ENCODE assay signal across 14 cellular contexts in the genomic region with DNA sequence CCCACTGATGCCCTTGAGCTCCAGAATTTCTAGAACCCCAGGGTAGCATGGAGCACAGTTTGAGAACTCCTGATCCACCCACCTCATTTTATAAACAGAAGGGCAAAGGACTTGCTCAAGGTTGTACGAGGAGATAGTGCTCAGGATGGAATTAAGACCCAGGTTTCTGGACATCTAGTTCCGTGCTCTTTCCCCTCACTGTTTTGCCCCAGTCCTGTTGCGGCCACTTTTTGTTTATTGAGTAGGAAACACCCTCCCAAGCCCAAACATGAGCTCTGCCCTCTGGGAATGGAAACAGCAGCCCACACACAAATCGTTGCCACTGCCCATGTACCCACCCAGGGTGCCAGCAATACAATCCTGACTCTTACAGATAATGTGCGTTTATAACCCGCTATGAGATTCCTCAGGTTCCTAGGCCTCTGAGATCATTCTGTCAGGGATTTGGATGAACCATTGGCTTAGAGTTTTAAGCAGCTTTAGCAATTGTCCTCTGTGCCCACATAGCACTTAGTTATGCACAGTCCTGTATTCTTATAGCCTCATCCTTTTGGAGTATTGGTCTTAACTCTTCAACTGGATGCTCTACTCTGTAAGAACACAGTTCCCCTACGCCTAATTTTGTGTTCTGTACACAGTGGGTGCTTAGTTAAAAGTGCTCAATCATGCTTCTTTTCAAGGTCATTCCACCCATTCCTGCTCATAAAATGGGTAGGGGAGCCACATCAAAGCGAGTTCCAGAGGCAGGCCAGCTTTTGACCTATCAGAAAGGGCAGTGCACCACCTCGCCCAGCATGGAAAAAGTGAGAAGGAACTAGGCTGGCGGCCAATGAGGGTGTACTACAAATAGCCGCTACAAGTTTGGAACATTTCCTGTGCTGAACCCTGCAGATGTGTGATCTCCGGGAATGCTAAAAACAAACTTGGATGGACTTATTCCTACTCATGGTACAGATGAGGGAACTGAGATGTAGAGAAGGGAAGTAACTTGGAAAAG.
DNase-seq lines count a peak whose midpoint lies in the region; ATAC-seq, FAIRE-seq and TF ChIP-seq lines count a peak whose summit lies in the region.
"Had no signal": no experiment of that assay in that cellular context is flagged by ENCODE, and none has a peak within 500 bp of the region (broad histone marks: within the 10 kb centered on the region; RNA-seq: fewer than 3 reads in every experiment).

No MANE protein-coding gene starts in this region.

- BruUV-seq in HepG2 (replicated peaks; lab: Mats Ljungman, UMichigan) = no TSS peak

- intact Hi-C loops in HepG2 (cut with micrococcal nuclease; ENCODE audit: unreplicated experiment) = loop anchor here (5.0 kb wide), 2 partner anchors 79 to 94 kb away; no protein-coding TSS in a partner anchor

- H3K9me3 Mint-ChIP-seq in CD8-positive, alpha-beta memory T cell = peaks cover 0 to 4% (median 2%) of the 10 kb centered on the region in 5 donors

- H3K4me3 Mint-ChIP-seq in CD8-positive, alpha-beta memory T cell = no peak overlapping the region
- H3K4me3 Mint-ChIP-seq: activated naive CD8-positive, alpha-beta T cell had no signal

- POLR2A ChIA-PET in HepG2 (lab: Yijun Ruan, JAX) = interaction anchor here (0.6 to 2.1 kb wide), 14 partner anchors 11 to 90 kb away, joined by 3 to 10 read pairs (median 4); a partner anchor contains a TSS
- POLR2A ChIA-PET in CD8-positive, alpha-beta memory T cell (lab: Charles Lee) = no interaction called here

- FAIRE-seq in HepG2 (lab: Jason Lieb, UNC) = no peak

- H3K9ac ChIP-seq in GM23248 (no peak overlapping the region), HepG2 (ENCODE audit: insufficient read depth, low read depth, low read length) (peak overlapping the region; percentile 57)
- H3K9ac ChIP-seq: BLaER1 treated with 17β-estradiol and CSF1 and Interleukin-3, amounts not matched to agents 10 nM and 100 nM; KMS-11 had no signal

- no peaks in the 10 kb centered on the region for H3K36me3 ChIP-seq in GM23248 (ENCODE audit: low read depth)
- H3K36me3 ChIP-seq in esophagus (ENCODE audit: control insufficient read depth in 2 of 2, insufficient read depth in 2 of 2, low read length in 1 of 2) = no peaks in the 10 kb centered on the region
- no peaks in the 10 kb centered on the region for H3K36me3 ChIP-seq in HepG2 (replicated peaks in 1 of 2; ENCODE audit: control insufficient read depth in 1 of 2, insufficient read depth in 2 of 2, low read length in 2 of 2)
- no peaks in the 10 kb centered on the region for H3K36me3 ChIP-seq in CD8-positive, alpha-beta memory T cell (ENCODE audit: insufficient read depth, low read length)
- H3K36me3 ChIP-seq: BLaER1 treated with 17β-estradiol and CSF1 and Interleukin-3, amounts not matched to agents 10 nM and 100 nM had no signal

- H4K20me1 ChIP-seq in GM23248 (ENCODE audit: insufficient read depth) (no peaks in the 10 kb centered on the region), HepG2 (ENCODE audit: insufficient read depth, low read length) (no peaks in the 10 kb centered on the region)
- H4K20me1 ChIP-seq: BLaER1 treated with 17β-estradiol and CSF1 and Interleukin-3, amounts not matched to agents 10 nM and 100 nM had no signal

- H3K27ac ChIP-seq in GM23248 = no peak overlapping the region
- peak overlapping the region; percentile 66 to 71 for H3K27ac ChIP-seq in esophagus (ENCODE audit: low read depth in 2 of 2, low read length in 1 of 2)
- H3K27ac ChIP-seq in HepG2 (ENCODE audit: extremely low read length, insufficient read depth, low read length) = peak overlapping the region; percentile 74
- H3K27ac ChIP-seq in CD8-positive, alpha-beta memory T cell (ENCODE audit: low read depth, low read length) = no peak overlapping the region
- H3K27ac ChIP-seq: BLaER1 treated with 17β-estradiol and CSF1 and Interleukin-3, amounts not matched to agents 10 nM and 100 nM; KMS-11; RWPE1 had no signal

- DNase-seq in GM23248 = peak; percentile 45
- DNase-seq in HepG2 (ENCODE audit: low spot score) = peak; percentile 78
- DNase-seq in stromal cell of bone marrow (ENCODE audit: low read depth) = peak; percentile 68
- DNase-seq in NCI-H2081 treated with DMSO at 0.1 percent for 48 hours (lab: John Stamatoyannopoulos, UW) = no peak
- DNase-seq in CD8-positive, alpha-beta memory T cell = no peak
- DNase-seq in NCI-H1092 treated with DMSO at 0.1 percent for 48 hours (lab: John Stamatoyannopoulos, UW) = no peak
- DNase-seq: effector CD8-positive, alpha-beta T cell; NCI-H2171 treated with DMSO at 0.1 percent for 48 hours had no signal

- H3F3A ChIP-seq in GM23248 (ENCODE audit: insufficient read depth) = peaks cover 23% of the 10 kb centered on the region

- H3K4me1 ChIP-seq in GM23248 (ENCODE audit: insufficient read depth) (peaks cover 14% of the 10 kb centered on the region; the same call in 1 of the 2 replicates), esophagus (ENCODE audit: control insufficient read depth in 2 of 2, insufficient read depth in 2 of 2, low read length in 1 of 2) (peaks cover 0 to 2% of the 10 kb centered on the region in 2 donors), HepG2 (ENCODE audit: insufficient read depth, low read length) (peaks cover 79% of the 10 kb centered on the region)
- H3K4me1 ChIP-seq in CD8-positive, alpha-beta memory T cell (ENCODE audit: insufficient read depth, low read length) = no peaks in the 10 kb centered on the region
- H3K4me1 ChIP-seq: BLaER1 treated with 17β-estradiol and CSF1 and Interleukin-3, amounts not matched to agents 10 nM and 100 nM had no signal

- H3K36me3 Mint-ChIP-seq in CD8-positive, alpha-beta memory T cell = peaks cover 0 to 4% (median 0%) of the 10 kb centered on the region in 3 donors

- in situ Hi-C loops in GM23248 (cut with MboI) = no loop called here
- in situ Hi-C loops in HepG2 (cut with HindIII; ENCODE audit: extremely low pct_ligation_motif_present, low pct_unique_long_range_greater_than_20kb) = no loop called here

- peaks cover 5 to 10% of the 10 kb centered on the region in 2 donors for H3K27me3 Mint-ChIP-seq in CD8-positive, alpha-beta memory T cell

- peak in 1 of 2 experiments; percentile 36; a peak in 1 of 4 replicates for TF ChIP-seq POLR2A in HepG2 (IDR thresholded peaks at IDR 0.05; ENCODE audit: insufficient read depth in 1 of 2, low read depth in 2 of 2, low read length in 2 of 2)

- H3K9me2 ChIP-seq in GM23248 (ENCODE audit: insufficient read depth) = no peaks in the 10 kb centered on the region

- peak; percentile 66 for ATAC-seq in HepG2
- no peak for ATAC-seq in HG02970 (IDR thresholded peaks at IDR 0.05; ENCODE audit: low FRiP score, unreplicated experiment)

- 0 out of 4 replicates have a peak, but pooled peaks of 1 of the 2 experiments have one; percentile 62 for TF ChIP-seq EP300 in HepG2 (IDR thresholded peaks at IDR 0.05; ENCODE audit: low read depth in 2 of 2, low read length in 2 of 2)
- peak; percentile 63; the same call in 1 of the 2 replicates for TF ChIP-seq EP300 in HepG2 (CRISPR knock-in tag; IDR thresholded peaks at IDR 0.05; ENCODE audit: borderline replicate concordance)

- H3K4me1 Mint-ChIP-seq in CD8-positive, alpha-beta memory T cell = peaks cover 0 to 7% (median 5%) of the 10 kb centered on the region in 3 donors

- TF ChIP-seq CTCF in HepG2 (CRISPR knock-in tag; IDR thresholded peaks at IDR 0.05) = no peak

- H3K4me2 ChIP-seq in GM23248 (ENCODE audit: unreplicated experiment) = no peak overlapping the region
- H3K4me2 ChIP-seq in HepG2 (ENCODE audit: low read depth, low read length) = peak overlapping the region; percentile 80
- H3K4me2 ChIP-seq: BLaER1 treated with 17β-estradiol and CSF1 and Interleukin-3, amounts not matched to agents 10 nM and 100 nM; KMS-11 had no signal

- H3K9me3 ChIP-seq in GM23248 (ENCODE audit: low read depth) = no peaks in the 10 kb centered on the region
- peaks cover 0 to 3% of the 10 kb centered on the region in 2 donors for H3K9me3 ChIP-seq in esophagus (ENCODE audit: control insufficient read depth in 2 of 2, insufficient read depth in 1 of 2, low read depth in 1 of 2, low read length in 1 of 2)
- H3K9me3 ChIP-seq in HepG2 (ENCODE audit: low read length) = no peaks in the 10 kb centered on the region
- no peaks in the 10 kb centered on the region for H3K9me3 ChIP-seq in CD8-positive, alpha-beta memory T cell (ENCODE audit: low read length)

- H3K4me3 ChIP-seq in GM23248 (no peak overlapping the region), esophagus (ENCODE audit: low read depth in 1 of 2, low read length in 2 of 2) (no peak overlapping the region), HepG2 (replicated peaks in 1 of 3; ENCODE audit: insufficient read depth in 1 of 3, low read depth in 2 of 3, low read length in 3 of 3) (peak overlapping the region; percentile 4 to 58 (median 7); a peak in 4 of 6 replicates)
- no peak overlapping the region for H3K4me3 ChIP-seq in CD8-positive, alpha-beta memory T cell (ENCODE audit: low read length)
- H3K4me3 ChIP-seq: BLaER1 treated with 17β-estradiol and CSF1 and Interleukin-3, amounts not matched to agents 10 nM and 100 nM had no signal

- no peak for TF ChIP-seq RAD21 in HepG2 (CRISPR knock-in tag; IDR thresholded peaks at IDR 0.05)

- H3K27ac Mint-ChIP-seq in CD8-positive, alpha-beta memory T cell = no peak overlapping the region
- H3K27ac Mint-ChIP-seq: activated naive CD8-positive, alpha-beta T cell had no signal

- H2AFZ ChIP-seq in GM23248 (no peak overlapping the region), HepG2 (ENCODE audit: low read length) (no peak overlapping the region)

- no peaks in the 10 kb centered on the region for H3K27me3 ChIP-seq in GM23248 (replicated peaks; ENCODE audit: insufficient read depth)
- no peaks in the 10 kb centered on the region for H3K27me3 ChIP-seq in esophagus (ENCODE audit: control insufficient read depth in 1 of 2, insufficient read depth in 2 of 2, low read length in 2 of 2)
- no peaks in the 10 kb centered on the region; a peak in 1 of 5 replicates for H3K27me3 ChIP-seq in HepG2 (ENCODE audit: control insufficient read depth in 1 of 2, insufficient read depth in 2 of 2, low read length in 2 of 2)
- H3K27me3 ChIP-seq in CD8-positive, alpha-beta memory T cell (ENCODE audit: insufficient read depth, low read length, poor library complexity, severe bottlenecking) = no peaks in the 10 kb centered on the region
- H3K27me3 ChIP-seq: BLaER1 treated with 17β-estradiol and CSF1 and Interleukin-3, amounts not matched to agents 10 nM and 100 nM had no signal

- H3K79me2 ChIP-seq in GM23248 (ENCODE audit: insufficient read depth) (no peaks in the 10 kb centered on the region), HepG2 (ENCODE audit: insufficient read depth, low read length) (no peaks in the 10 kb centered on the region)

- CTCF ChIA-PET in HepG2 (lab: Yijun Ruan, JAX; ENCODE audit: low intra/inter-chr PET ratio, low total read pairs) = interaction anchor here (1.0 kb wide), 1 partner anchor 56 kb away, joined by 3 read pairs; no protein-coding TSS in a partner anchor
- CTCF ChIA-PET in CD8-positive, alpha-beta memory T cell (lab: Charles Lee) = no interaction called here

- 71 to 73% methylated on average over 12 of the region's 12 CpGs for WGBS in GM23248 (ENCODE audit: low coverage in 1 of 2, low lambda C conversion rate in 2 of 2, missing lambda C conversion rate in 2 of 2), 2 experiments
- WGBS in esophagus, 2 donors = 61 to 67% methylated on average over 12 of the region's 12 CpGs
- WGBS in HepG2 (ENCODE audit: low lambda C conversion rate) = 8% methylated on average over 12 of the region's 12 CpGs

TF ChIP-seq in HepG2, 621 proteins besides CTCF, POLR2A, EP300 and RAD21 (continues in another document):
- no peak for TF ChIP-seq CENPT (CRISPR knock-in tag; IDR thresholded peaks at IDR 0.05; ENCODE audit: low read depth)

Comparison
In these comparisons a context has a peak if more than half of its experiments do, and no peak if none do; other contexts are left out.
1. DNase-seq: peak in GM23248 (single experiment), HepG2 (single experiment) and stromal cell of bone marrow (single experiment); none in NCI-H2081 treated with DMSO at 0.1 percent for 48 hours (single experiment), CD8-positive, alpha-beta memory T cell (0 of 5) and NCI-H1092 treated with DMSO at 0.1 percent for 48 hours (single experiment).
2. H3K27ac ChIP-seq: peak in esophagus (2 of 2) and HepG2 (single experiment); none in GM23248 (single experiment) and CD8-positive, alpha-beta memory T cell (single experiment).
3. H3K4me3 ChIP-seq: peak in HepG2 (3 of 3); none in GM23248 (single experiment), esophagus (0 of 2) and CD8-positive, alpha-beta memory T cell (single experiment).